In the genomic region with DNA sequence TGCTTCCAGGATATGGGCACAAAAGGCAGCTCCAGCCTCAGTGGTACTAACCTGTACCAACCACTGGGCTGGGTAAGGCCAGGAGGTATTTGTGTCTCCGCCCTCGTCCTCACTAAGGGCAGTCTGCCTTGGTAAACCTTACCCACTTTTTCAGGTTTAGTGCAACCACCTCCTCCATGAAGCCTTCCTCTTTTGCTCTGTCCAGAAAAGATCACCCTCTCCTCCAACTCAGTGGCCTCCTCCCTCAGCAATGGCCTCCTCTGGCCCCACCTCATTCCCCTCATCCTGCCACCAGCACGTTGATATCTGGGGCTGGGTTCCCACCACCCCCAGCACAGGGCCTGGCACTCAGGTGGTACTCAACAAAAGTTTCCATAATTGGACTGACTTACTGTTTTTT, we compare ENCODE assay signal across 24 cellular contexts.
"Had no signal": no experiment of that assay in that cellular context is flagged by ENCODE, and none has a peak within 500 bp of the region (broad histone marks: within the 10 kb centered on the region; RNA-seq: fewer than 3 reads in every experiment).

No MANE protein-coding gene starts in this region.

- H3K27ac ChIP-seq: breast epithelium, KMS-11, SK-N-MC, VCaP had no signal

- H3K4me3 Mint-ChIP-seq: activated CD4-positive, alpha-beta T cell treated with anti-CD3 and anti-CD28 coated beads for 36 hours; activated CD8-positive, alpha-beta T cell treated with anti-CD3 and anti-CD28 coated beads for 36 hours; activated naive CD4-positive, alpha-beta T cell treated with anti-CD3 and anti-CD28 coated beads, Interleukin-2, amount 50 U/mL, for 24 hours; activated T-cell treated with anti-CD3 and anti-CD28 coated beads, Interleukin-2, amount 50 U/mL, for 72 hours; T-cell had no signal

- ATAC-seq: activated CD4-positive, alpha-beta T cell treated with anti-CD3 and anti-CD28 coated beads for 36 hours; activated CD8-positive, alpha-beta T cell treated with anti-CD3 and anti-CD28 coated beads for 36 hours; activated T-cell treated with anti-CD3 and anti-CD28 coated beads, Interleukin-2, amount 50 U/mL, for 72 hours; Right ventricle myocardium inferior; T-cell had no signal

- H3K9ac ChIP-seq: KMS-11 had no signal

- H3K4me3 ChIP-seq: breast epithelium, SK-N-MC had no signal

- H3K9me3 ChIP-seq: breast epithelium had no signal

- H3K27ac Mint-ChIP-seq: activated CD4-positive, alpha-beta T cell treated with anti-CD3 and anti-CD28 coated beads for 36 hours; activated CD8-positive, alpha-beta T cell treated with anti-CD3 and anti-CD28 coated beads for 36 hours; activated naive CD4-positive, alpha-beta T cell treated with anti-CD3 and anti-CD28 coated beads, Interleukin-2, amount 50 U/mL, for 24 hours; activated T-cell treated with anti-CD3 and anti-CD28 coated beads, Interleukin-2, amount 50 U/mL, for 72 hours; activated T-helper 2 cell treated with anti-CD3 and anti-CD28 coated beads, Interferon-gamma antibody, Interleukin-2, Interleukin-4, amounts not matched to agents 10 μg/mL and 5 μg/mL and 100 μg/mL, durations not matched to agents 14 hours and 24 hours and 36 hours; T-cell had no signal

- H3K36me3 Mint-ChIP-seq: activated naive CD4-positive, alpha-beta T cell treated with anti-CD3 and anti-CD28 coated beads, Interleukin-2, amount 50 U/mL, for 24 hours; T-cell had no signal

- H3K27me3 ChIP-seq: breast epithelium had no signal

- H3K36me3 ChIP-seq: breast epithelium had no signal

- H3K4me1 ChIP-seq: breast epithelium had no signal

- H3K9me3 Mint-ChIP-seq: activated CD8-positive, alpha-beta T cell treated with anti-CD3 and anti-CD28 coated beads for 36 hours; activated naive CD4-positive, alpha-beta T cell treated with anti-CD3 and anti-CD28 coated beads, Interleukin-2, amount 50 U/mL, for 24 hours; activated T-cell treated with anti-CD3 and anti-CD28 coated beads, Interleukin-2, amount 50 U/mL, for 72 hours; activated T-helper 2 cell treated with anti-CD3 and anti-CD28 coated beads, Interferon-gamma antibody, Interleukin-2, Interleukin-4, amounts not matched to agents 10 μg/mL and 5 μg/mL and 100 μg/mL, durations not matched to agents 14 hours and 24 hours and 36 hours; T-cell had no signal

- DNase-seq: activated CD4-positive, alpha-beta T cell treated with anti-CD3 and anti-CD28 coated beads for 36 hours; activated CD4-positive, alpha-beta T cell treated with anti-CD3 and anti-CD28 coated beads, Interleukin-2, amount 50 U/mL, for 1 hour; activated CD8-positive, alpha-beta memory T cell treated with anti-CD3 and anti-CD28 coated beads, Interleukin-2, amount 50 U/mL, for 4 hours; activated CD8-positive, alpha-beta T cell treated with anti-CD3 and anti-CD28 coated beads for 36 hours; activated naive CD4-positive, alpha-beta T cell; activated T-cell treated with anti-CD3 and anti-CD28 coated beads, Interleukin-2, amount 50 U/mL, for 72 hours; IMR-90; NCI-H1092; NCI-H1417; NCI-H1930; NCI-H2171; NCI-H226; NCI-H526 treated with DMSO at 0.1 percent for 48 hours; NCI-H82; RPMI8226; T-cell; T-helper 2 cell had no signal

- H3K4me1 Mint-ChIP-seq: activated CD4-positive, alpha-beta T cell treated with anti-CD3 and anti-CD28 coated beads for 36 hours; activated naive CD4-positive, alpha-beta T cell treated with anti-CD3 and anti-CD28 coated beads, Interleukin-2, amount 50 U/mL, for 24 hours; T-cell had no signal
